Comparison of ENCODE assay signal across 22 cellular contexts in genomic region chr10:98528166-98528784, GRCh38.
DNase-seq lines count a peak whose midpoint lies in the region; ATAC-seq and TF ChIP-seq lines count a peak whose summit lies in the region.
"Had no signal": no experiment of that assay in that cellular context is flagged by ENCODE, and none has a peak within 500 bp of the region (broad histone marks: within the 10 kb centered on the region; RNA-seq: fewer than 3 reads in every experiment).

No MANE protein-coding gene starts in this region.

- no peak overlapping the region for H3K4me3 ChIP-seq in A673 (ENCODE audit: low read depth, low read length, poor library complexity, severe bottlenecking)
- H3K4me3 ChIP-seq: suprapubic skin had no signal

- POLR2A ChIA-PET in A673 (lab: Charles Lee; ENCODE audit: low non-redundant PET), result no interaction called here
- POLR2A ChIA-PET in activated CD8-positive, alpha-beta T cell treated with anti-CD3 and anti-CD28 coated beads, Interleukin-2, amount 10 ng/mL, durations not matched to agents 7 days and 5 days (lab: Charles Lee), result no interaction called here

- peaks cover 3% of the 10 kb centered on the region for H3K27me3 Mint-ChIP-seq in activated CD8-positive, alpha-beta T cell treated with anti-CD3 and anti-CD28 coated beads, Interleukin-2, amount 10 ng/mL, durations not matched to agents 7 days and 5 days (ENCODE audit: low read depth)

- H3K9me3 ChIP-seq in A673 (ENCODE audit: low read depth, low read length, poor library complexity, severe bottlenecking), result no peaks in the 10 kb centered on the region
- H3K9me3 ChIP-seq: suprapubic skin had no signal

- DNase-seq in A673 (ENCODE audit: low spot score) (peak; percentile 63), ELR (ENCODE audit: low read depth) (peak; percentile 3), NCI-H2029 treated with DMSO at 0.1 percent for 48 hours (lab: John Stamatoyannopoulos, UW) (peak; percentile 28), fibroblast of gingiva (ENCODE audit: low read depth) (peak; percentile 72), AML-193 (lab: John Stamatoyannopoulos, UW) (no peak)
- DNase-seq in activated naive CD4-positive, alpha-beta T cell treated with anti-CD3 and anti-CD28 coated beads, Interleukin-2, amount 50 U/mL, for 16 hours, result no peak
- no peak for DNase-seq in activated CD8-positive, alpha-beta T cell treated with anti-CD3 and anti-CD28 coated beads, Interleukin-2, amount 10 ng/mL, durations not matched to agents 7 days and 5 days
- DNase-seq: activated CD4-positive, alpha-beta T cell treated with anti-CD3 and anti-CD28 coated beads, Interleukin-2, amount 10 ng/mL, durations not matched to agents 24 days and 14 days; activated CD8-positive, alpha-beta memory T cell treated with anti-CD3 and anti-CD28 coated beads, Interleukin-2, amount 50 U/mL, for 48 hours; activated effector memory CD4-positive, alpha-beta T cell treated with anti-CD3 and anti-CD28 coated beads, Interleukin-2, amount 50 U/mL, for 16 hours; amygdala; DND-41; effector CD4-positive, alpha-beta T cell; NCI-H187 treated with DMSO at 0.1 percent for 48 hours; NCI-H524; nucleus accumbens; retina; Right ventricle myocardium superior had no signal

- no peaks in the 10 kb centered on the region for H3K9me3 Mint-ChIP-seq in activated CD8-positive, alpha-beta T cell treated with anti-CD3 and anti-CD28 coated beads, Interleukin-2, amount 10 ng/mL, durations not matched to agents 7 days and 5 days (ENCODE audit: insufficient read depth)
- H3K9me3 Mint-ChIP-seq: activated CD4-positive, alpha-beta T cell treated with anti-CD3 and anti-CD28 coated beads, Interleukin-2, amount 10 ng/mL, durations not matched to agents 24 days and 14 days; central memory CD8-positive, alpha-beta T cell; IgD-negative memory B cell had no signal

- no TSS peak for BruUV-seq in A673 (replicated peaks; lab: Mats Ljungman, UMichigan)

- CTCF ChIA-PET in A673 (lab: Charles Lee), result no interaction called here
- CTCF ChIA-PET in activated CD8-positive, alpha-beta T cell treated with anti-CD3 and anti-CD28 coated beads, Interleukin-2, amount 10 ng/mL, durations not matched to agents 7 days and 5 days (lab: Charles Lee), result no interaction called here

- intact Hi-C loops in A673 (cut with micrococcal nuclease; ENCODE audit: unreplicated experiment), result no loop called here

- no peaks in the 10 kb centered on the region for H3K36me3 Mint-ChIP-seq in activated CD8-positive, alpha-beta T cell treated with anti-CD3 and anti-CD28 coated beads, Interleukin-2, amount 10 ng/mL, durations not matched to agents 7 days and 5 days (ENCODE audit: low read depth)
- H3K36me3 Mint-ChIP-seq: IgD-negative memory B cell had no signal

- peaks cover 47% of the 10 kb centered on the region for H3K27me3 ChIP-seq in A673 (replicated peaks; ENCODE audit: insufficient read depth, low read depth, low read length, poor library complexity)
- H3K27me3 ChIP-seq: suprapubic skin had no signal

- H3K27ac Mint-ChIP-seq in activated CD8-positive, alpha-beta T cell treated with anti-CD3 and anti-CD28 coated beads, Interleukin-2, amount 10 ng/mL, durations not matched to agents 7 days and 5 days, result no peak overlapping the region
- H3K27ac Mint-ChIP-seq: activated CD4-positive, alpha-beta T cell treated with anti-CD3 and anti-CD28 coated beads, Interleukin-2, amount 10 ng/mL, durations not matched to agents 24 days and 14 days; IgD-negative memory B cell had no signal

- H3K4me3 Mint-ChIP-seq in activated CD8-positive, alpha-beta T cell treated with anti-CD3 and anti-CD28 coated beads, Interleukin-2, amount 10 ng/mL, durations not matched to agents 7 days and 5 days, result no peak overlapping the region
- H3K4me3 Mint-ChIP-seq: activated CD4-positive, alpha-beta T cell treated with anti-CD3 and anti-CD28 coated beads, Interleukin-2, amount 10 ng/mL, durations not matched to agents 24 days and 14 days; central memory CD8-positive, alpha-beta T cell; IgD-negative memory B cell had no signal

- no peak for TF ChIP-seq CTCF in A673 (conservative IDR thresholded peaks at IDR 0.05; ENCODE audit: low read depth, low read length)

- no peak overlapping the region for H3K27ac ChIP-seq in A673 (ENCODE audit: low read depth, low read length, poor library complexity, severe bottlenecking)
- H3K27ac ChIP-seq: suprapubic skin had no signal

- no peaks in the 10 kb centered on the region for H3K36me3 ChIP-seq in A673 (ENCODE audit: insufficient read depth, low read length, poor library complexity, severe bottlenecking)
- H3K36me3 ChIP-seq: suprapubic skin had no signal

- H3K4me1 Mint-ChIP-seq in activated CD8-positive, alpha-beta T cell treated with anti-CD3 and anti-CD28 coated beads, Interleukin-2, amount 10 ng/mL, durations not matched to agents 7 days and 5 days (ENCODE audit: low read depth), result no peaks in the 10 kb centered on the region
- H3K4me1 Mint-ChIP-seq: activated CD4-positive, alpha-beta T cell treated with anti-CD3 and anti-CD28 coated beads, Interleukin-2, amount 10 ng/mL, durations not matched to agents 24 days and 14 days; central memory CD8-positive, alpha-beta T cell; IgD-negative memory B cell had no signal

- no peaks in the 10 kb centered on the region for H3K4me1 ChIP-seq in A673 (ENCODE audit: insufficient read depth, low read length, poor library complexity, severe bottlenecking)
- H3K4me1 ChIP-seq: suprapubic skin had no signal

- no peak for ATAC-seq in GM18861 (IDR thresholded peaks at IDR 0.05; ENCODE audit: unreplicated experiment)
- no peak for ATAC-seq in activated CD8-positive, alpha-beta T cell treated with anti-CD3 and anti-CD28 coated beads, Interleukin-2, amount 10 ng/mL, durations not matched to agents 7 days and 5 days

Comparison
In these comparisons a context has a peak if more than half of its experiments do, and no peak if none do; other contexts are left out.
1. DNase-seq: peak in A673 (single experiment), ELR (single experiment), NCI-H2029 treated with DMSO at 0.1 percent for 48 hours (single experiment) and fibroblast of gingiva (single experiment); none in AML-193 (0 of 2), activated naive CD4-positive, alpha-beta T cell treated with anti-CD3 and anti-CD28 coated beads, Interleukin-2, amount 50 U/mL, for 16 hours (single experiment) and activated CD8-positive, alpha-beta T cell treated with anti-CD3 and anti-CD28 coated beads, Interleukin-2, amount 10 ng/mL, durations not matched to agents 7 days and 5 days (single experiment).